Comparison of ENCODE assay signal across 9 cellular contexts in genomic region chr3:3170998-3171397, GRCh38. TPM values are rescaled to one million over a fixed set of nuclear protein-coding genes. Genes with fewer than 3 reads are reported as not detected.
A peak's percentile ranks its signal among the peaks of the same experiment; 100 is the strongest.
DNase-seq lines count a peak whose midpoint lies in the region; TF ChIP-seq lines count a peak whose summit lies in the region.
"Had no signal": no experiment of that assay in that cellular context is flagged by ENCODE, and none has a peak within 500 bp of the region (broad histone marks: within the 10 kb centered on the region; RNA-seq: fewer than 3 reads in every experiment).

No MANE protein-coding gene starts in this region.

- no peak overlapping the region for H3K27ac Mint-ChIP-seq in brain
- H3K27ac Mint-ChIP-seq: memory B cell had no signal

- TF ChIP-seq CTCF in GM12864 (IDR thresholded peaks at IDR 0.05; ENCODE audit: low read depth, low read length, missing control alignments) (peak; percentile 31), brain (conservative IDR thresholded peaks at IDR 0.05) (peak; percentile 25 to 61)

- no peak overlapping the region for H3K18ac ChIP-seq in mesenchymal stem cell (ENCODE audit: low read depth in 1 of 2, low read length in 2 of 2)

- H2BK12ac ChIP-seq in mesenchymal stem cell (ENCODE audit: low read length in 2 of 2): no peak overlapping the region

- H3K27me3 ChIP-seq in mesenchymal stem cell (ENCODE audit: control insufficient read depth in 1 of 2, insufficient read depth in 1 of 2, low read length in 2 of 2): no peaks in the 10 kb centered on the region

- 82% methylated on average over 5 of the region's 5 CpGs for WGBS in mesenchymal stem cell

- H3K23ac ChIP-seq in mesenchymal stem cell (ENCODE audit: low read length in 2 of 2): no peak overlapping the region

- H2AFZ ChIP-seq in mesenchymal stem cell (ENCODE audit: low read depth, low read length): no peak overlapping the region

- no peak overlapping the region for H3K9ac ChIP-seq in mesenchymal stem cell (ENCODE audit: low read length)

- no peak overlapping the region for H4K91ac ChIP-seq in mesenchymal stem cell (ENCODE audit: low read length)

- no peak overlapping the region for H2BK120ac ChIP-seq in mesenchymal stem cell (ENCODE audit: low read depth, low read length)

- H3K27ac ChIP-seq in mesenchymal stem cell (ENCODE audit: low read length, poor library complexity, severe bottlenecking): no peak overlapping the region

- H3K4me2 ChIP-seq in mesenchymal stem cell (ENCODE audit: low read length, poor library complexity, severe bottlenecking): no peak overlapping the region

- no peaks in the 10 kb centered on the region for H3K9me3 ChIP-seq in mesenchymal stem cell (ENCODE audit: control insufficient read depth, low read length)

- H3K36me3 ChIP-seq in mesenchymal stem cell (ENCODE audit: control insufficient read depth in 1 of 2, insufficient read depth in 2 of 2, low read depth in 1 of 2, low read length in 2 of 2): peaks cover 18 to 92% of the 10 kb centered on the region in 2 experiments

- no peak overlapping the region for H2BK5ac ChIP-seq in mesenchymal stem cell (ENCODE audit: low read depth, low read length, poor library complexity, severe bottlenecking)

- no peak overlapping the region for H2BK15ac ChIP-seq in mesenchymal stem cell (ENCODE audit: low read depth, poor library complexity, severe bottlenecking)

- peaks cover 8% of the 10 kb centered on the region for H3K79me1 ChIP-seq in mesenchymal stem cell (replicated peaks; ENCODE audit: low read length, poor library complexity, severe bottlenecking)

- no peak overlapping the region for H2AK5ac ChIP-seq in mesenchymal stem cell (ENCODE audit: low read length, severe bottlenecking)

- H4K8ac ChIP-seq in mesenchymal stem cell (ENCODE audit: low read length): no peak overlapping the region

- H3K36me3 Mint-ChIP-seq in brain: peaks cover 50% of the 10 kb centered on the region

- H3K9me3 Mint-ChIP-seq in brain: peaks cover 0 to 3% (median 0%) of the 10 kb centered on the region in 5 experiments
- H3K9me3 Mint-ChIP-seq: memory B cell had no signal

- H3K4me1 Mint-ChIP-seq in brain: peaks cover 2% of the 10 kb centered on the region

- H3K4me3 ChIP-seq in GM12864 (ENCODE audit: low read depth, low read length): no peak overlapping the region
- H3K4me3 ChIP-seq in mesenchymal stem cell (ENCODE audit: insufficient read depth in 1 of 2, low read depth in 1 of 2, low read length in 2 of 2): no peak overlapping the region

- no peaks in the 10 kb centered on the region for H3K27me3 Mint-ChIP-seq in brain
- H3K27me3 Mint-ChIP-seq: memory B cell had no signal

- no peaks in the 10 kb centered on the region for H3K4me1 ChIP-seq in mesenchymal stem cell (ENCODE audit: control insufficient read depth, insufficient read depth, low read depth, low read length)

- H3K4me3 Mint-ChIP-seq in brain: no peak overlapping the region
- H3K4me3 Mint-ChIP-seq: memory B cell had no signal

- no peak overlapping the region for H3K4ac ChIP-seq in mesenchymal stem cell (ENCODE audit: low read depth in 1 of 2, low read length in 2 of 2)

- DNase-seq in AG08395 (ENCODE audit: low spot score) (peak; percentile 26), GM12864 (ENCODE audit: low read depth) (no peak), NAMALWA (ENCODE audit: low spot score) (peak; percentile 37), mesenchymal stem cell (peak; percentile 40), SHP77 treated with DMSO at 0.1 percent for 48 hours (lab: John Stamatoyannopoulos, UW) (no peak), NCI-H1930 (lab: John Stamatoyannopoulos, UW) (no peak), occipital lobe (lab: John Stamatoyannopoulos, UW) (no peak)

- H3K14ac ChIP-seq in mesenchymal stem cell (ENCODE audit: low read length in 2 of 2): no peak overlapping the region

RNA-seq across cellular contexts. Expression of gene CRBN, which starts 8.5 kb away (rescaled TPM):
- polyA plus RNA-seq in brain (ENCODE audit: insufficient read depth, low read depth, low replicate concordance): 13.6 TPM
- polyA plus RNA-seq in mesenchymal stem cell (2013, experiment 1 of 2): 20.3 TPM
- 20.1 TPM for polyA plus RNA-seq in mesenchymal stem cell (2013, experiment 2 of 2)
- 187 TPM for total RNA-seq in occipital lobe

RNA-seq across cellular contexts. Expression of gene TRNT1, which starts 44.3 kb away (rescaled TPM):
- polyA plus RNA-seq in brain (ENCODE audit: insufficient read depth, low read depth, low replicate concordance): 6.3 TPM
- polyA plus RNA-seq in mesenchymal stem cell (2013, experiment 1 of 2): 15.2 TPM
- 14.8 TPM for polyA plus RNA-seq in mesenchymal stem cell (2013, experiment 2 of 2)
- total RNA-seq in occipital lobe: 56.9 TPM

Comparison
In these comparisons a context has a peak if more than half of its experiments do, and no peak if none do; other contexts are left out.
1. DNase-seq: peak in AG08395 (single experiment), NAMALWA (single experiment) and mesenchymal stem cell (single experiment); none in GM12864 (single experiment), SHP77 treated with DMSO at 0.1 percent for 48 hours (single experiment), NCI-H1930 (0 of 2) and occipital lobe (single experiment).